22 cellular contexts compared by ENCODE assay signal in the genomic region with DNA sequence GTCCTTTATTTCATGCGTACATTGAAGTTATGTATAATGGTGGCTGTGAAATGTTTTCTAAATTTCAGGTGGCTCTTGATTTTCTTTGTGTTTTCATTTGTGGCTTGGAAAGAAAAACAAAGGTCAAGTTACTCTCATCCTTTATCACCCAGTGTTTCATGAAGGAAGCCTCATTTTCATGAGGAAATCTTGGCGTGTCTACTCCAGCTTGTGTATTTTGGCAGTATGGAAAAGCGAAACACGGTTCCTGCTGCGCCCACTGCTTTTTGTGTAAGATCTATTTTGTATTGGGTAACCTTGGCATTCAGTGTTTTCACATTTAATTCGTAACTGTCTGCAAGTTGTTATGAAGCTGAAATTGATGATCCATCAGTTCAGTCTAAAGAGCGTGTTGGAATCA.
DNase-seq lines count a peak whose midpoint lies in the region; ATAC-seq and TF ChIP-seq lines count a peak whose summit lies in the region.
"Had no signal": no experiment of that assay in that cellular context is flagged by ENCODE, and none has a peak within 500 bp of the region (broad histone marks: within the 10 kb centered on the region; RNA-seq: fewer than 3 reads in every experiment).

No MANE protein-coding gene starts in this region.

- H3K4me1 ChIP-seq in prostate gland (replicated peaks): peaks cover 7% of the 10 kb centered on the region

- H3K27me3 ChIP-seq in prostate gland (replicated peaks; ENCODE audit: insufficient read depth): no peaks in the 10 kb centered on the region
- H3K27me3 ChIP-seq: BE2C, heart left ventricle had no signal

- DNase-seq in LHCN-M2 (ENCODE audit: low read depth): peak; percentile 5
- peak; percentile 69 for DNase-seq in astrocyte of the cerebellum (ENCODE audit: low read depth)
- peak; percentile 22 for DNase-seq in fibroblast of villous mesenchyme (ENCODE audit: low read depth)
- peak; percentile 53 for DNase-seq in prostate gland (ENCODE audit: low spot score)
- DNase-seq: activated CD4-positive, alpha-beta T cell treated with anti-CD3 and anti-CD28 coated beads for 4 hours; activated effector memory CD4-positive, alpha-beta T cell treated with anti-CD3 and anti-CD28 coated beads, Interleukin-2, amount 50 U/mL, for 16 hours; amygdala; BE2C; cortex of kidney; H9; heart left ventricle; KBM-7; NCI-H446 treated with DMSO at 0.1 percent for 48 hours; nucleus accumbens; RPMI8226; stimulated activated CD4-positive, alpha-beta T cell treated with anti-CD3 and anti-CD28 coated beads, Interleukin-4, amount 100 ng/mL, for 4 hours; stimulated activated CD8-positive, alpha-beta memory T cell treated with anti-CD3 and anti-CD28 coated beads, Interleukin-4, amount 100 ng/mL, for 48 hours had no signal

- H3K36me3 ChIP-seq in prostate gland: no peaks in the 10 kb centered on the region
- H3K36me3 ChIP-seq: BE2C, heart left ventricle, thoracic aorta had no signal

- peak overlapping the region in 1 of 2 donors; percentile 31 for H3K27ac ChIP-seq in prostate gland
- H3K27ac ChIP-seq: heart left ventricle, thoracic aorta had no signal

- H3K9me3 ChIP-seq in prostate gland: no peaks in the 10 kb centered on the region
- H3K9me3 ChIP-seq: BE2C, heart left ventricle, thoracic aorta had no signal

- 53% methylated on average over 7 of the region's 7 CpGs for WGBS in prostate gland

- ATAC-seq in GM19395 (IDR thresholded peaks at IDR 0.05; ENCODE audit: unreplicated experiment) (no peak), GM21367 (IDR thresholded peaks at IDR 0.05; ENCODE audit: unreplicated experiment) (no peak), GM18511 (IDR thresholded peaks at IDR 0.05; ENCODE audit: unreplicated experiment) (no peak)

- in situ Hi-C loops in astrocyte of the cerebellum (cut with HindIII; ENCODE audit: low sequenced_read_pairs): no loop called here

- no peak for TF ChIP-seq CTCF in astrocyte of the cerebellum (IDR thresholded peaks at IDR 0.05; ENCODE audit: low read depth, low read length, missing control alignments)
- no peak for TF ChIP-seq CTCF in fibroblast of villous mesenchyme (IDR thresholded peaks at IDR 0.05; ENCODE audit: insufficient read depth, low read depth, low read length)
- no peak for TF ChIP-seq CTCF in prostate gland (IDR thresholded peaks at IDR 0.05)

- no peak for TF ChIP-seq POLR2A in prostate gland (IDR thresholded peaks at IDR 0.05)

- intact Hi-C loops in prostate gland (cut with DNase I): no loop called here

- no peak overlapping the region for H3K4me3 ChIP-seq in astrocyte of the cerebellum (ENCODE audit: low read depth, low read length)
- no peak overlapping the region for H3K4me3 ChIP-seq in fibroblast of villous mesenchyme (ENCODE audit: low read depth, low read length)
- no peak overlapping the region for H3K4me3 ChIP-seq in prostate gland
- H3K4me3 ChIP-seq: heart left ventricle, skin epidermis, thoracic aorta had no signal

Comparison
In these comparisons a context has a peak if more than half of its experiments do, and no peak if none do; other contexts are left out.
1. DNase-seq: peak in every context shown above with its lines; median percentile 69 in astrocyte of the cerebellum; 53 in prostate gland; 22 in fibroblast of villous mesenchyme; 5 in LHCN-M2.